8 cellular contexts compared by ENCODE assay signal in genomic region chr1:25247829-25248754, GRCh38. TPM values are rescaled to one million over a fixed set of nuclear protein-coding genes. Genes with fewer than 3 reads are reported as not detected.
DNase-seq lines count a peak whose midpoint lies in the region; ATAC-seq and TF ChIP-seq lines count a peak whose summit lies in the region.

No MANE protein-coding gene starts in this region.

- H3K36me3 ChIP-seq in lower lobe of right lung = peaks cover 34% of the 10 kb centered on the region

- no peaks in the 10 kb centered on the region for H3K27me3 ChIP-seq in lower lobe of right lung (ENCODE audit: low read depth)

- ATAC-seq in GM18867 (IDR thresholded peaks at IDR 0.05; ENCODE audit: unreplicated experiment) (peak; percentile 45), HG03064 (IDR thresholded peaks at IDR 0.05; ENCODE audit: low read depth, unreplicated experiment) (peak; percentile 23), lower lobe of right lung (no peak)

- peak; percentile 5 for TF ChIP-seq CTCF in lower lobe of right lung (IDR thresholded peaks at IDR 0.05)
- no peak for TF ChIP-seq CTCF in GM20000 (IDR thresholded peaks at IDR 0.05; ENCODE audit: extremely low read depth, missing control alignments)

- intact Hi-C loops in lower lobe of right lung (cut with DNase I) = no loop called here

- H3K4me3 ChIP-seq in lower lobe of right lung = peak overlapping the region; percentile 98

- H3K4me1 ChIP-seq in lower lobe of right lung = peaks cover 31% of the 10 kb centered on the region

- DNase-seq in lower lobe of right lung = no peak
- DNase-seq in GM20000 (ENCODE audit: low spot score) = no peak
- no peak for DNase-seq in amygdala (lab: John Stamatoyannopoulos, UW)
- DNase-seq in germinal center (ENCODE audit: low spot score) = no peak
- no peak for DNase-seq in NCI-H1105 (lab: John Stamatoyannopoulos, UW)

- H3K9me3 ChIP-seq in lower lobe of right lung = no peaks in the 10 kb centered on the region

- H3K27ac ChIP-seq in angular gyrus (ENCODE audit: low read depth, low read length) = peak overlapping the region; percentile 88
- H3K27ac ChIP-seq in lower lobe of right lung = peak overlapping the region; percentile 99

RNA-seq across cellular contexts. Expression of gene RSRP1, which starts 0.8 kb away (rescaled TPM):
- total RNA-seq in lower lobe of right lung = 145 TPM

RNA-seq across cellular contexts. Expression of gene SYF2, which starts 15.8 kb away (rescaled TPM):
- 44.6 TPM for total RNA-seq in lower lobe of right lung

RNA-seq across cellular contexts. Expression of gene RHD, which starts 24.2 kb away (rescaled TPM):
- not detected for total RNA-seq in lower lobe of right lung

Comparison
In these comparisons a context has a peak if more than half of its experiments do, and no peak if none do; other contexts are left out.
1. ATAC-seq: peak in GM18867 (single experiment) and HG03064 (single experiment); none in lower lobe of right lung (0 of 2).